ENCODE assay signal across 15 cellular contexts in the genomic region with DNA sequence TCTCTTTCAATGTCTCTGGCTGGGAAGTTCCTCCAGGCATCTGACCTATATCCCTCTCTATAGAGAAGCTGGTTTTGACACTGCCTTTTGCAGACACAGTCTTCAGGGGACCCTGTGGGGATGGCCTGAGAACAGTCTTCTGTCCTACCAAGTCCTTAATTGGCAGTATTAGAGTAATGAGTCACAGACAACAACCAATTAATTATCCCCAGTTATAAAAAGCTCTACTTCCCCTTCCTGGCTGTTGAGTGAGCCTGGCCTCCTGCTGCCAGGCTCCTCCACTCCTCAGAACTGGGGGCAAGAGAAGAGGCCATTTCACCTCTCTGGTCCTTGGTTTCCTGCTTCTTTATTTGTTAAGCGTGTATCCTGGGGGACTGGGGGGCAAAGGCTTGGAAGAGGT. TPM values are rescaled to one million over a fixed set of nuclear protein-coding genes. Genes with fewer than 3 reads are reported as not detected.
A peak's percentile ranks its signal among the peaks of the same experiment; 100 is the strongest.
DNase-seq lines count a peak whose midpoint lies in the region; ATAC-seq and TF ChIP-seq lines count a peak whose summit lies in the region.
"Had no signal": no experiment of that assay in that cellular context is flagged by ENCODE, and none has a peak within 500 bp of the region (broad histone marks: within the 10 kb centered on the region; RNA-seq: fewer than 3 reads in every experiment).

No MANE protein-coding gene starts in this region.

- TF ChIP-seq CTCF in A673 (conservative IDR thresholded peaks at IDR 0.05; ENCODE audit: low read depth, low read length) (no peak), endothelial cell (IDR thresholded peaks at IDR 0.05; ENCODE audit: unreplicated experiment) (no peak), Caco-2 (IDR thresholded peaks at IDR 0.05; ENCODE audit: insufficient read depth in 1 of 2, low read depth in 1 of 2, low read length in 1 of 2, severe bottlenecking in 1 of 2, unreplicated experiment in 1 of 2) (no peak)

- H3K36me3 ChIP-seq in A673 (ENCODE audit: insufficient read depth, low read length, poor library complexity, severe bottlenecking) (no peaks in the 10 kb centered on the region), Caco-2 (ENCODE audit: control insufficient read depth, insufficient read depth, low read length) (no peaks in the 10 kb centered on the region)
- H3K36me3 ChIP-seq: HAP-1, SJCRH30 had no signal

- H3K27me3 Mint-ChIP-seq in endothelial cell (ENCODE audit: unreplicated experiment) (peaks cover 18% of the 10 kb centered on the region), Caco-2 (ENCODE audit: insufficient read depth, unreplicated experiment) (no peaks in the 10 kb centered on the region)

- intact Hi-C loops in A673 (cut with micrococcal nuclease; ENCODE audit: unreplicated experiment) = no loop called here
- intact Hi-C loops in Caco-2 (cut with micrococcal nuclease; ENCODE audit: unreplicated experiment) = no loop called here

- no peak for ATAC-seq in GM19463 (IDR thresholded peaks at IDR 0.05; ENCODE audit: unreplicated experiment)
- no peak for ATAC-seq in HG02852 (IDR thresholded peaks at IDR 0.05; ENCODE audit: unreplicated experiment)

- H3K4me3 ChIP-seq in A673 (ENCODE audit: low read depth, low read length, poor library complexity, severe bottlenecking) (no peak overlapping the region), Caco-2 (ENCODE audit: low read depth, low read length) (no peak overlapping the region)
- H3K4me3 ChIP-seq: dorsolateral prefrontal cortex, HAP-1, SJCRH30 had no signal

- H3K4me3 Mint-ChIP-seq in endothelial cell (ENCODE audit: unreplicated experiment) = peak overlapping the region; percentile 62
- H3K4me3 Mint-ChIP-seq in Caco-2 (ENCODE audit: unreplicated experiment) = no peak overlapping the region

- CTCF ChIA-PET in A673 (lab: Charles Lee) = interaction anchor here (0.7 to 1.2 kb wide), 2 partner anchors 24 to 48 kb away, joined by 3 read pairs; no protein-coding TSS in a partner anchor
- CTCF ChIA-PET in Caco-2 (lab: Charles Lee) = no interaction called here

- H3K27ac Mint-ChIP-seq in endothelial cell (ENCODE audit: unreplicated experiment) (peak overlapping the region; percentile 9), Caco-2 (ENCODE audit: unreplicated experiment) (no peak overlapping the region)

- DNase-seq in A673 (ENCODE audit: low spot score) (peak; percentile 41), HT-29 (ENCODE audit: low spot score) (peak; percentile 19), endothelial cell (ENCODE audit: low spot score) (no peak), Caco-2 (no peak), hippocampal formation (lab: John Stamatoyannopoulos, UW) (no peak)
- DNase-seq: activated CD4-positive, CD25-positive, alpha-beta regulatory T cell; anterior cingulate cortex; dorsolateral prefrontal cortex; NCI-H1436 treated with DMSO at 0.1 percent for 48 hours; NCI-H510A; SJCRH30 had no signal

- no peak overlapping the region for H3K27ac ChIP-seq in A673 (ENCODE audit: low read depth, low read length, poor library complexity, severe bottlenecking)
- H3K27ac ChIP-seq: SJCRH30 had no signal

- H3K9me3 ChIP-seq in A673 (ENCODE audit: low read depth, low read length, poor library complexity, severe bottlenecking) (no peaks in the 10 kb centered on the region), Caco-2 (no peaks in the 10 kb centered on the region)
- H3K9me3 ChIP-seq: HAP-1, SJCRH30 had no signal

- H3K36me3 Mint-ChIP-seq in endothelial cell (ENCODE audit: low read depth, unreplicated experiment) (peaks cover 58% of the 10 kb centered on the region), Caco-2 (ENCODE audit: insufficient read depth, unreplicated experiment) (no peaks in the 10 kb centered on the region)

- POLR2A ChIA-PET in A673 (lab: Charles Lee; ENCODE audit: low non-redundant PET) = no interaction called here
- POLR2A ChIA-PET in Caco-2 (lab: Charles Lee) = no interaction called here

- peaks cover 20% of the 10 kb centered on the region for H3K4me1 ChIP-seq in A673 (ENCODE audit: insufficient read depth, low read length, poor library complexity, severe bottlenecking)
- H3K4me1 ChIP-seq in Caco-2 = peaks cover 10% of the 10 kb centered on the region

- H3K9me3 Mint-ChIP-seq in endothelial cell (ENCODE audit: unreplicated experiment) (no peaks in the 10 kb centered on the region), Caco-2 (ENCODE audit: unreplicated experiment) (no peaks in the 10 kb centered on the region)

- H3K27me3 ChIP-seq in A673 (replicated peaks; ENCODE audit: insufficient read depth, low read depth, low read length, poor library complexity) (no peaks in the 10 kb centered on the region), Caco-2 (replicated peaks; ENCODE audit: control insufficient read depth, insufficient read depth, low read length) (no peaks in the 10 kb centered on the region)
- H3K27me3 ChIP-seq: dorsolateral prefrontal cortex, SJCRH30 had no signal

- no TSS peak for BruUV-seq in A673 (replicated peaks; lab: Mats Ljungman, UMichigan)
- BruUV-seq in Caco-2 (replicated peaks; lab: Mats Ljungman, UMichigan) = no TSS peak

- TF ChIP-seq POLR2A in Raji (IDR thresholded peaks at IDR 0.05; ENCODE audit: insufficient read depth, low read depth, low read length) = peak; percentile 32; the same call in 1 of the 2 replicates

- H3K4me1 Mint-ChIP-seq in endothelial cell (ENCODE audit: unreplicated experiment) (peaks cover 76% of the 10 kb centered on the region), Caco-2 (ENCODE audit: low read depth, unreplicated experiment) (no peaks in the 10 kb centered on the region)

RNA-seq across cellular contexts. Expression of a gene that starts 41.2 kb away (rescaled TPM):
- 0.88 and 1.1 TPM in 2 replicates for total RNA-seq in A673 (2021)
- total RNA-seq in HT-29 (2014; rRNA removed; shearing (Covaris generic)) = 20.5 and 23.5 TPM in 2 replicates
- 2.8 TPM for total RNA-seq in endothelial cell (ENCODE audit: unreplicated experiment)
- 46.0 and 51.4 TPM in 2 replicates for total RNA-seq in Caco-2 (2022)
- total RNA-seq: SJCRH30 had no signal

RNA-seq across cellular contexts. Expression of a gene that starts 51.5 kb away (rescaled TPM):
- 1.4 and 3.5 TPM in 2 replicates for total RNA-seq in A673 (2021)
- total RNA-seq in HT-29 (2014; rRNA removed; shearing (Covaris generic)) = 2.8 and 4.0 TPM in 2 replicates
- 674 TPM for total RNA-seq in endothelial cell (ENCODE audit: unreplicated experiment)
- 25.7 and 28.6 TPM in 2 replicates for total RNA-seq in Caco-2 (2022)

Comparison
In these comparisons a context has a peak if more than half of its experiments do, and no peak if none do; other contexts are left out.
1. DNase-seq: peak in A673 (single experiment) and HT-29 (single experiment); none in endothelial cell (single experiment), Caco-2 (0 of 2) and hippocampal formation (0 of 2).
2. RNA of a gene that starts 51.5 kb away (total RNA-seq): 674 TPM in endothelial cell (single experiment); 25.7 to 28.6 TPM in Caco-2, 2.8 to 4.0 TPM in HT-29 and 1.4 to 3.5 TPM in A673; every median in the first group is over 10 times any median in the second.